In genomic region chr11:123302751-123303195, GRCh38 we compare ENCODE assay signal across 8 cellular contexts.
DNase-seq lines count a peak whose midpoint lies in the region; ATAC-seq and TF ChIP-seq lines count a peak whose summit lies in the region.

No MANE protein-coding gene starts in this region.

- WGBS in heart left ventricle, 4 donors: 70 to 75% (median 72%) methylated on average over 8 of the region's 8 CpGs

- H3K36me3 Mint-ChIP-seq in activated CD4-positive, alpha-beta memory T cell treated with anti-CD3 and anti-CD28 coated beads, Interleukin-2, amount 10 ng/mL, durations not matched to agents 7 days and 5 days (ENCODE audit: low read depth): no peaks in the 10 kb centered on the region
- no peaks in the 10 kb centered on the region for H3K36me3 Mint-ChIP-seq in naive thymus-derived CD4-positive, alpha-beta T cell

- no peak for TF ChIP-seq POLR2A in heart left ventricle (IDR thresholded peaks at IDR 0.05)

- H3K9me3 ChIP-seq in naive thymus-derived CD4-positive, alpha-beta T cell (ENCODE audit: control insufficient read depth in 2 of 3, low read length in 3 of 3): no peaks in the 10 kb centered on the region
- H3K9me3 ChIP-seq in heart left ventricle: no peaks in the 10 kb centered on the region

- H3K4me3 Mint-ChIP-seq in activated CD4-positive, alpha-beta memory T cell treated with anti-CD3 and anti-CD28 coated beads, Interleukin-2, amount 10 ng/mL, durations not matched to agents 7 days and 5 days: peak overlapping the region; percentile 71
- H3K4me3 Mint-ChIP-seq in naive thymus-derived CD4-positive, alpha-beta T cell: peak overlapping the region in 4 of 10 donors; percentile 14 to 81 (median 72)

- DNase-seq in GM13976 (ENCODE audit: low spot score): peak; percentile 72
- DNase-seq in activated CD4-positive, alpha-beta memory T cell treated with anti-CD3 and anti-CD28 coated beads, Interleukin-2, amount 10 ng/mL, durations not matched to agents 7 days and 5 days: peak; percentile 37
- DNase-seq in naive thymus-derived CD4-positive, alpha-beta T cell: peak in 1 of 9 donors; percentile 46
- DNase-seq in NCI-H510A (lab: John Stamatoyannopoulos, UW): no peak
- no peak for DNase-seq in heart left ventricle

- peak overlapping the region; percentile 82 for H3K27ac Mint-ChIP-seq in activated CD4-positive, alpha-beta memory T cell treated with anti-CD3 and anti-CD28 coated beads, Interleukin-2, amount 10 ng/mL, durations not matched to agents 7 days and 5 days
- H3K27ac Mint-ChIP-seq in naive thymus-derived CD4-positive, alpha-beta T cell: peak overlapping the region in 3 of 9 donors; percentile 4 to 84 (median 15)

- H3K36me3 ChIP-seq in naive thymus-derived CD4-positive, alpha-beta T cell (ENCODE audit: control insufficient read depth in 2 of 3, insufficient read depth in 3 of 3, low read length in 3 of 3): no peaks in the 10 kb centered on the region
- no peaks in the 10 kb centered on the region for H3K36me3 ChIP-seq in heart left ventricle

- H3K27me3 ChIP-seq in naive thymus-derived CD4-positive, alpha-beta T cell (ENCODE audit: control insufficient read depth in 2 of 2, insufficient read depth in 2 of 2, low read length in 2 of 2): no peaks in the 10 kb centered on the region
- peaks cover 0 to 15% (median 0%) of the 10 kb centered on the region in 9 donors for H3K27me3 ChIP-seq in heart left ventricle

- ATAC-seq in HG02884 (IDR thresholded peaks at IDR 0.05; ENCODE audit: unreplicated experiment) (peak; percentile 48), HG03135 (IDR thresholded peaks at IDR 0.05; ENCODE audit: unreplicated experiment) (no peak), GM19328 (IDR thresholded peaks at IDR 0.05; ENCODE audit: unreplicated experiment) (no peak), heart left ventricle (no peak)
- peak; percentile 28 for ATAC-seq in naive thymus-derived CD4-positive, alpha-beta T cell

- H3K4me1 ChIP-seq in naive thymus-derived CD4-positive, alpha-beta T cell (ENCODE audit: control insufficient read depth in 2 of 2, insufficient read depth in 2 of 2, low read length in 2 of 2): peaks cover 11 to 25% of the 10 kb centered on the region in 2 donors
- H3K4me1 ChIP-seq in heart left ventricle: peaks cover 0 to 27% (median 16%) of the 10 kb centered on the region in 12 donors

- peaks cover 47% of the 10 kb centered on the region for H3K4me1 Mint-ChIP-seq in activated CD4-positive, alpha-beta memory T cell treated with anti-CD3 and anti-CD28 coated beads, Interleukin-2, amount 10 ng/mL, durations not matched to agents 7 days and 5 days
- peaks cover 0 to 52% (median 21%) of the 10 kb centered on the region in 7 donors for H3K4me1 Mint-ChIP-seq in naive thymus-derived CD4-positive, alpha-beta T cell

- no peaks in the 10 kb centered on the region for H3K27me3 Mint-ChIP-seq in activated CD4-positive, alpha-beta memory T cell treated with anti-CD3 and anti-CD28 coated beads, Interleukin-2, amount 10 ng/mL, durations not matched to agents 7 days and 5 days
- H3K27me3 Mint-ChIP-seq in naive thymus-derived CD4-positive, alpha-beta T cell: peaks cover 0 to 19% (median 13%) of the 10 kb centered on the region in 5 donors

- no peak overlapping the region for H3K4me3 ChIP-seq in naive thymus-derived CD4-positive, alpha-beta T cell (ENCODE audit: low read length)
- no peak overlapping the region for H3K4me3 ChIP-seq in heart left ventricle

- POLR2A ChIA-PET in activated CD4-positive, alpha-beta memory T cell treated with anti-CD3 and anti-CD28 coated beads, Interleukin-2, amount 10 ng/mL, durations not matched to agents 7 days and 5 days (lab: Charles Lee): interaction anchor here (1.0 to 1.5 kb wide), 3 partner anchors 55 to 147 kb away, joined by 3 to 4 read pairs (median 3); no protein-coding TSS in a partner anchor
- POLR2A ChIA-PET in naive thymus-derived CD4-positive, alpha-beta T cell (lab: Charles Lee): no interaction called here

- TF ChIP-seq CTCF in GM13976 (IDR thresholded peaks at IDR 0.05; ENCODE audit: borderline replicate concordance, control extremely low read depth, extremely low read depth, insufficient read depth, missing control alignments) (no peak), heart left ventricle (IDR thresholded peaks at IDR 0.05) (no peak)

- CTCF ChIA-PET in activated CD4-positive, alpha-beta memory T cell treated with anti-CD3 and anti-CD28 coated beads, Interleukin-2, amount 10 ng/mL, durations not matched to agents 7 days and 5 days (lab: Charles Lee): interaction anchor here (0.7 to 8.5 kb wide), 12 partner anchors 14 to 176 kb away, joined by 3 to 73 read pairs (median 4); no protein-coding TSS in a partner anchor
- CTCF ChIA-PET in naive thymus-derived CD4-positive, alpha-beta T cell (lab: Charles Lee): interaction anchor here (1.0 to 1.6 kb wide), 2 partner anchors 10 to 14 kb away, joined by 3 to 4 read pairs; no protein-coding TSS in a partner anchor

- in situ Hi-C loops in GM13976 (cut with MboI; ENCODE audit: low sequenced_read_pairs, unreplicated experiment): loop anchor here (10.0 kb wide), 1 partner anchor 172 kb away; no protein-coding TSS in a partner anchor

- H3K9me3 Mint-ChIP-seq in activated CD4-positive, alpha-beta memory T cell treated with anti-CD3 and anti-CD28 coated beads, Interleukin-2, amount 10 ng/mL, durations not matched to agents 7 days and 5 days: no peaks in the 10 kb centered on the region
- H3K9me3 Mint-ChIP-seq in naive thymus-derived CD4-positive, alpha-beta T cell: no peaks in the 10 kb centered on the region

- no peak overlapping the region for H3K27ac ChIP-seq in naive thymus-derived CD4-positive, alpha-beta T cell (ENCODE audit: low read depth, low read length)
- no peak overlapping the region for H3K27ac ChIP-seq in heart left ventricle

- intact Hi-C loops in naive thymus-derived CD4-positive, alpha-beta T cell (cut with micrococcal nuclease): loop anchor here (1.0 to 10.0 kb wide), 6 partner anchors 56 to 275 kb away; partner anchors contain the start of gene GRAMD1B (in 1 of the 2)
- intact Hi-C loops in heart left ventricle (cut with DNase I): loop anchor here in 8 of 10 donors (1.0 to 10.0 kb wide), 9 partner anchors 55 to 262 kb away; no protein-coding TSS in a partner anchor

Comparison
In these comparisons a context has a peak if more than half of its experiments do, and no peak if none do; other contexts are left out.
1. DNase-seq: peak in GM13976 (single experiment) and activated CD4-positive, alpha-beta memory T cell treated with anti-CD3 and anti-CD28 coated beads, Interleukin-2, amount 10 ng/mL, durations not matched to agents 7 days and 5 days (single experiment); none in NCI-H510A (single experiment) and heart left ventricle (0 of 5).
2. ATAC-seq: peak in HG02884 (single experiment) and naive thymus-derived CD4-positive, alpha-beta T cell (single experiment); none in HG03135 (single experiment), GM19328 (single experiment) and heart left ventricle (0 of 4).